8 cellular contexts compared by ENCODE assay signal in the genomic region with DNA sequence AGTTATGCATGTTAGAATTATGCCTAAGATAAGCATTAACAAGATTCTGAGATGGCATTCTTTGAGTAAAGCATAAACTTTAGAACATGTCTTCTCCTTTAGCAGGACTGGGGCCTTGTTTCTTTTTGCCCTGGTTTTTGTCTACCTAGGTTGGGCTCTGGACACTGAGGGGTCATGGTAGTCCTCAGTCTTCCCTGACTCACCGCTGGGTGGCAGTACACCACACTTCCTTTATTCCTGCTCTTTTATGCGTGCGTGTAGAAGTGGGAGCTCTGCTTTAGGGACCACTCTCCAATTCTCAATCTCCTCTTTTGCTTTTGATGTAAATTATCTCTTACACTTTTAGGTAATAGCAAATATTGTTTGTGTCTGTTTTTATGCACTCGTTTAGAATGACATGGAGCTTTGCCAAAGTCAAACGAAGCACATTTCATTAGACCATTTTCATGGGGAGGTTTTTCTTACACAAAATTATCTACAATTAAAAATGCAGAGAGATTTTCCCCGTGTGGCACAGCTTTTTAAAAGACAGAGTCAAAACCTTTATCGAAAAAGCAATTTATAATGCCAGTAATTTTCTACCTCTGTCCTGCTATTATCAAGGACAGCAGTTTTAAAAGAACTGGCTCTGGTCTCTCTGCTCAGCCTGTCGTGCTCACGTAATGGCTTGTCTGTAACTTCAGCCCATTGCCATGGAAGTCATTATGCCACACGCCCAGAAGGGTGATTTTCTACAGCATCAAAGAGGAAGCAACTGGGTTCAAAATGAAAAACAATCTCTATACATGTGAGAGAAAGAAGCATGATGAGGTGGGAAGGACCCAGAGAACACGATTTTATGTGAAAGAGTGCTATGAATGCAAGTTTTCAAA.
A peak's percentile ranks its signal among the peaks of the same experiment; 100 is the strongest.
DNase-seq lines count a peak whose midpoint lies in the region; ATAC-seq, FAIRE-seq and TF ChIP-seq lines count a peak whose summit lies in the region.

No MANE protein-coding gene starts in this region.

- TF ChIP-seq POLR2A in gastroesophageal sphincter (IDR thresholded peaks at IDR 0.05) (no peak), suprapubic skin (IDR thresholded peaks at IDR 0.05) (no peak)

- H3K4me1 ChIP-seq in gastroesophageal sphincter (peaks cover 0 to 15% (median 2%) of the 10 kb centered on the region in 3 donors), suprapubic skin (peaks cover 14% of the 10 kb centered on the region)

- TF ChIP-seq EP300 in gastroesophageal sphincter (IDR thresholded peaks at IDR 0.05) (no peak), suprapubic skin (IDR thresholded peaks at IDR 0.05) (no peak)

- ATAC-seq in HG03432 (IDR thresholded peaks at IDR 0.05; ENCODE audit: unreplicated experiment) (peak; percentile 63), gastroesophageal sphincter (peak; percentile 84)

- TF ChIP-seq CTCF in gastroesophageal sphincter (IDR thresholded peaks at IDR 0.05) (peak; percentile 77 to 90 (median 88)), osteocyte (IDR thresholded peaks at IDR 0.05) (peak; percentile 89), suprapubic skin (IDR thresholded peaks at IDR 0.05) (peak; percentile 73 to 81)

- DNase-seq in NCI-H2107 treated with DMSO at 0.1 percent for 48 hours (lab: John Stamatoyannopoulos, UW; ENCODE audit: unreplicated experiment) (peak; percentile 42), NCI-H2107 (lab: John Stamatoyannopoulos, UW) (no peak), RCC 7860 (ENCODE audit: low spot score) (peak; percentile 29), osteocyte (ENCODE audit: extremely low spot score, unreplicated experiment) (peak; percentile 88), suprapubic skin (ENCODE audit: low spot score in 2 of 2) (peak in 1 of 2 donors; percentile 80)
- DNase-seq in activated T-helper 9 cell treated with anti-CD3 and anti-CD28 coated beads, Interleukin-2, amount 50 U/mL, for 16 hours (ENCODE audit: low read depth): peak; percentile 56

- no peaks in the 10 kb centered on the region for H3K9me3 ChIP-seq in gastroesophageal sphincter
- H3K9me3 ChIP-seq in suprapubic skin: no peaks in the 10 kb centered on the region

- no peaks in the 10 kb centered on the region for H3K36me3 Mint-ChIP-seq in osteocyte (ENCODE audit: unreplicated experiment)

- 20 to 31% methylated on average over 9 to 11 of the region's 11 CpGs for WGBS in gastroesophageal sphincter (ENCODE audit: low coverage in 1 of 2), 2 donors
- WGBS in suprapubic skin: 24% methylated on average over 11 of the region's 11 CpGs

- no peaks in the 10 kb centered on the region for H3K27me3 Mint-ChIP-seq in osteocyte (ENCODE audit: unreplicated experiment)

- H3K27me3 ChIP-seq in gastroesophageal sphincter (no peaks in the 10 kb centered on the region), suprapubic skin (no peaks in the 10 kb centered on the region)

- H3K27ac ChIP-seq in gastroesophageal sphincter: peak overlapping the region in 1 of 4 donors; percentile 32
- no peak overlapping the region for H3K27ac ChIP-seq in suprapubic skin

- no peaks in the 10 kb centered on the region for H3K9me3 Mint-ChIP-seq in osteocyte (ENCODE audit: unreplicated experiment)

- H3K27ac Mint-ChIP-seq in osteocyte (ENCODE audit: unreplicated experiment): no peak overlapping the region

- no peak for FAIRE-seq in RCC 7860 (lab: Jason Lieb, UNC)

- no peak overlapping the region for H3K4me3 Mint-ChIP-seq in osteocyte (ENCODE audit: unreplicated experiment)

- H3K4me1 Mint-ChIP-seq in osteocyte (ENCODE audit: unreplicated experiment): peaks cover 9% of the 10 kb centered on the region

- H3K36me3 ChIP-seq in gastroesophageal sphincter (no peaks in the 10 kb centered on the region), suprapubic skin (no peaks in the 10 kb centered on the region)

- H3K4me3 ChIP-seq in gastroesophageal sphincter (no peak overlapping the region), suprapubic skin (no peak overlapping the region)
